Comparison of ENCODE assay signal across 8 cellular contexts in the genomic region with DNA sequence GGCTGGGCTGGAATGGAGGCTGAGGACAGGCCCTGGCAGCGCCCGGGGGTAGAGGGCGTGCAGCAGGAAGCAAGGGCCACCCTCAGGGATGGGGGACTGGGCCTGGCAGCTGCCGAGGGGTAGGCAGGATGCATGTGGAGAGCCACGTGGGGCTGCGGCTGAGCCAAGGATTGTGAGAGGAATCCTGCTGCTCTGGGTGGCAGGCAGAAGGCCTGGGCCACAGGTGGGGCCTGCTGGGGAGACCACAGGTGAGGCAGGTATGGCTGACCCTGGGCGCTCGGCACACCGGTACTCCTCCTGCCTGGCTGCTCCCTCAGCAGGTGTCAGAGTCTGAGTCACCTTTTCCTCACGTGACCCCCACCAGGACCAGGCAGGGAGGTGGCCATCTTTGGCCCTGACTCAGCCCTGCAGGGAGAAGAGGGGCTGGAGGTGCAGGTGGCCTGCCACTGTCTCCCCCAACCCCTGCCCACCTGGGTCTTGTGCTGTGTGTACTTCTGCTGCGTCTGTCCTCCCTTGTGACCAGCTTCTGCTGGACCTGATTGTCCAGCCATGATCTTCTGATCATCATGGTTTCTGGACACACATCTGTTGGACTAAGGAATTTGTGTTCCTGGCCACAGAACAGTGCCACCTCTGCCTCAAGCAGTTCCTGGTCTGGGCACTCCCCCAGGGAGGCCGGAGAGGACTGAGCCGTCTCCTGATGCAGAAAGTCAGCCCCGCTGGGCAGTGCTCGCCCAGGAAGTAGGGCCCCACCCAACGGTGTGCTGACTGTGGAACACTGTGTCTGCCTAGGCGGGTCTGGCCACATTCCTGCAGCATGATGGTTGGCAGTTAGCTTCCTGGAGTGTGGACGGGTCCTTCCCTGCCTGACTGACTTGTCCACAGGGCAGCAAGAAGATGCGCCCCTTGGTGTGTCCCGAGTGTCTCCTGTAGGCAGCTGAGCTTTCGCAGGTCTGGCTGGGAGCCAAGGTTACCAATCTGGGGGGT. TPM values are rescaled to one million over a fixed set of nuclear protein-coding genes. Genes with fewer than 3 reads are reported as not detected.
DNase-seq lines count a peak whose midpoint lies in the region; ATAC-seq, FAIRE-seq and TF ChIP-seq lines count a peak whose summit lies in the region.

No MANE protein-coding gene starts in this region.

- H3K56ac ChIP-seq in H9 (ENCODE audit: insufficient read length, low read depth, low read length), result no peak overlapping the region

- no TSS peak for BruUV-seq in endothelial cell of umbilical vein (replicated peaks; lab: Mats Ljungman, UMichigan)

- H3K23ac ChIP-seq in H9 (ENCODE audit: insufficient read length, low read depth, low read length), result no peak overlapping the region

- no peaks in the 10 kb centered on the region for H3K4me1 ChIP-seq in H9 (ENCODE audit: insufficient read depth, low read length)
- peaks cover 7% of the 10 kb centered on the region for H3K4me1 ChIP-seq in endothelial cell of umbilical vein (ENCODE audit: control insufficient read depth, extremely low read depth, insufficient read depth, low read length)
- peaks cover 4% of the 10 kb centered on the region for H3K4me1 ChIP-seq in HAP-1

- H3K23me2 ChIP-seq in H9 (ENCODE audit: insufficient read length, low read depth, low read length, poor library complexity, severe bottlenecking), result no peaks in the 10 kb centered on the region

- ATAC-seq in GM18517 (IDR thresholded peaks at IDR 0.05; ENCODE audit: unreplicated experiment) (no peak), HG02623 (IDR thresholded peaks at IDR 0.05; ENCODE audit: unreplicated experiment) (no peak)

- H3K4me2 ChIP-seq in H9 (ENCODE audit: insufficient read depth, insufficient read length, low read length) (no peak overlapping the region), endothelial cell of umbilical vein (ENCODE audit: insufficient read depth, low read length) (no peak overlapping the region)

- no peaks in the 10 kb centered on the region for H3K9me3 ChIP-seq in H9 (ENCODE audit: control insufficient read depth, low read depth, low read length)
- H3K9me3 ChIP-seq in endothelial cell of umbilical vein (replicated peaks; ENCODE audit: control insufficient read depth, insufficient read depth, low read length), result no peaks in the 10 kb centered on the region
- no peaks in the 10 kb centered on the region for H3K9me3 ChIP-seq in HAP-1

- H3K36me3 Mint-ChIP-seq in H9 (ENCODE audit: insufficient read depth in 1 of 3, low read depth in 3 of 3) (peaks cover 0 to 9% (median 4%) of the 10 kb centered on the region in 3 experiments; a peak in 6 of 7 replicates), neural crest cell (ENCODE audit: low read depth) (no peaks in the 10 kb centered on the region)

- no peaks in the 10 kb centered on the region for H3K79me1 ChIP-seq in H9 (ENCODE audit: insufficient read depth, low read depth, low read length, poor library complexity, severe bottlenecking)

- CTCF ChIA-PET in endothelial cell of umbilical vein (lab: Charles Lee), result no interaction called here

- H3K4me3 Mint-ChIP-seq in H9, result no peak overlapping the region; a peak in 2 of 5 replicates
- H3K4me3 Mint-ChIP-seq in neural crest cell, result peak overlapping the region; percentile 79

- peak; percentile 56 for FAIRE-seq in endothelial cell of umbilical vein (lab: Jason Lieb, UNC)

- no peak overlapping the region for H2AK5ac ChIP-seq in H9 (ENCODE audit: insufficient read length, low read length)

- TF ChIP-seq CTCF in H9 (conservative IDR thresholded peaks at IDR 0.05) (no peak), endothelial cell of umbilical vein (IDR thresholded peaks at IDR 0.05; ENCODE audit: extremely low read depth in 1 of 2, insufficient read depth in 1 of 2, low read depth in 1 of 2, low read length in 2 of 2) (no peak), neural crest cell (conservative IDR thresholded peaks at IDR 0.05) (no peak)

- no peak overlapping the region; the same call in 1 of the 2 replicates for H3K14ac ChIP-seq in H9 (ENCODE audit: insufficient read depth, low read length)

- TF ChIP-seq POLR2A in endothelial cell of umbilical vein (IDR thresholded peaks at IDR 0.05; ENCODE audit: low read depth, low read length), result peak; percentile 34

- no peak overlapping the region for H4K91ac ChIP-seq in H9 (ENCODE audit: insufficient read length, low read depth, low read length)

- no peak overlapping the region for H3K4ac ChIP-seq in H9 (ENCODE audit: low read depth, low read length)

- H4K8ac ChIP-seq in H9 (replicated peaks; ENCODE audit: insufficient read length, low read depth, low read length), result no peak overlapping the region

- dilution Hi-C loops in endothelial cell of umbilical vein (cut with MboI; ENCODE audit: extremely low pct_ligation_motif_present, low sequenced_read_pairs), result no loop called here

- no peaks in the 10 kb centered on the region for H3K9me1 ChIP-seq in endothelial cell of umbilical vein (replicated peaks; ENCODE audit: control insufficient read depth, extremely low read depth, insufficient read depth, low read length)

- WGBS in H9 (ENCODE audit: extremely low coverage, insufficient read length, low lambda C conversion rate), result no CpG with 5 or more reads among the region's 21 CpGs

- H3K9me3 Mint-ChIP-seq in H9 (no peaks in the 10 kb centered on the region), neural crest cell (no peaks in the 10 kb centered on the region)

- intact Hi-C loops in endothelial cell of umbilical vein (cut with micrococcal nuclease), result no loop called here

- peaks cover 17 to 20% of the 10 kb centered on the region in 2 experiments for H3K4me1 Mint-ChIP-seq in H9
- peaks cover 7% of the 10 kb centered on the region for H3K4me1 Mint-ChIP-seq in neural crest cell

- no peak overlapping the region for H3T11ph ChIP-seq in H9 (ENCODE audit: low read length)

- H3K9ac ChIP-seq in H9 (ENCODE audit: extremely low read depth, insufficient read length, low read length) (no peak overlapping the region), endothelial cell of umbilical vein (replicated peaks; ENCODE audit: extremely low read depth, insufficient read depth, low read length) (no peak overlapping the region)

- H3K36me3 ChIP-seq in endothelial cell of umbilical vein (ENCODE audit: control insufficient read depth in 2 of 2, extremely low read depth in 1 of 2, insufficient read depth in 2 of 2, low read length in 2 of 2), result peaks cover 0 to 13% of the 10 kb centered on the region in 2 experiments
- peaks cover 30% of the 10 kb centered on the region for H3K36me3 ChIP-seq in HAP-1 (replicated peaks)

- no peak overlapping the region for H2BK120ac ChIP-seq in H9 (ENCODE audit: low read depth, low read length, poor library complexity, severe bottlenecking)

- H3K4me3 ChIP-seq in endothelial cell of umbilical vein (replicated peaks in 1 of 3; ENCODE audit: insufficient read depth in 1 of 3, low read depth in 1 of 3, low read length in 3 of 3) (no peak overlapping the region), HAP-1 (no peak overlapping the region)

- H3K79me2 ChIP-seq in H9 (ENCODE audit: insufficient read depth, low read length) (0 out of 2 replicates have a peak, but pooled peaks cover 2% of the 10 kb centered on the region), endothelial cell of umbilical vein (ENCODE audit: control insufficient read depth, insufficient read depth, low read length) (peaks cover 2% of the 10 kb centered on the region)

- H2AFZ ChIP-seq in H9 (ENCODE audit: low read length), result no peak overlapping the region
- H2AFZ ChIP-seq in endothelial cell of umbilical vein (ENCODE audit: low read depth, low read length), result no peak overlapping the region

- no peak overlapping the region for H2BK15ac ChIP-seq in H9 (ENCODE audit: low read depth, low read length)

- H3K27me3 ChIP-seq in H9 (ENCODE audit: insufficient read depth, low read length) (no peaks in the 10 kb centered on the region), endothelial cell of umbilical vein (ENCODE audit: control insufficient read depth in 2 of 2, insufficient read depth in 2 of 2, low read length in 2 of 2) (no peaks in the 10 kb centered on the region), HAP-1 (ENCODE audit: low read depth) (no peaks in the 10 kb centered on the region)

- POLR2A ChIA-PET in endothelial cell of umbilical vein (lab: Charles Lee), result no interaction called here

- no peak overlapping the region for H2BK20ac ChIP-seq in H9 (ENCODE audit: low read depth, low read length, poor library complexity, severe bottlenecking)

- no peak overlapping the region for H2BK5ac ChIP-seq in H9 (ENCODE audit: insufficient read length, low read length)

- in situ Hi-C loops in HAP-1 (cut with MboI; ENCODE audit: low sequenced_read_pairs), result no loop called here

- no peak overlapping the region for H4K5ac ChIP-seq in H9 (ENCODE audit: insufficient read length, low read depth, low read length)

- DNase-seq in A172 (ENCODE audit: low spot score), result peak; percentile 98
- DNase-seq in H9, result no peak
- DNase-seq in SW 1271 (lab: John Stamatoyannopoulos, UW), result peak; percentile 93
- no peak for DNase-seq in endothelial cell of umbilical vein (ENCODE audit: low read depth, low spot score)
- DNase-seq in neural crest cell (ENCODE audit: low read depth, low spot score), result no peak
- DNase-seq in HAP-1 (ENCODE audit: low spot score in 2 of 2), result no peak

- H3K27ac Mint-ChIP-seq in H9 (peak overlapping the region; percentile 83 to 96 (median 91); a peak in 5 of 7 replicates), neural crest cell (ENCODE audit: unreplicated experiment) (no peak overlapping the region)

- H4K20me1 ChIP-seq in H9 (ENCODE audit: control insufficient read depth, insufficient read depth, insufficient read length) (no peaks in the 10 kb centered on the region), endothelial cell of umbilical vein (replicated peaks; ENCODE audit: control insufficient read depth, extremely low read depth, insufficient read depth, low read length) (no peaks in the 10 kb centered on the region)

- H3K27me3 Mint-ChIP-seq in H9 (ENCODE audit: low read depth), result peaks cover under 1% of the 10 kb centered on the region; the same call in 1 of the 2 replicates
- H3K27me3 Mint-ChIP-seq in neural crest cell (ENCODE audit: low read depth), result peaks cover 6% of the 10 kb centered on the region

- H3K27ac ChIP-seq in H9 (ENCODE audit: insufficient read length, low read depth, low read length) (no peak overlapping the region), endothelial cell of umbilical vein (ENCODE audit: insufficient read depth, low read depth, low read length) (no peak overlapping the region)

- H2BK12ac ChIP-seq in H9 (ENCODE audit: insufficient read length, low read depth, low read length), result no peak overlapping the region

- no peak overlapping the region for H3K18ac ChIP-seq in H9 (ENCODE audit: insufficient read length, low read depth, low read length)

RNA-seq across cellular contexts. Expression of a gene that starts 6.4 kb away (rescaled TPM):
- 57.3 and 64.3 TPM in 2 replicates for total RNA-seq in A172 (2014; rRNA removed; shearing (Covaris generic))
- total RNA-seq in H9 (2021) (26.4 and 34.4 TPM in 2 replicates), endothelial cell of umbilical vein (21.5 and 22.5 TPM in 2 replicates), neural crest cell (18.1 and 20.1 TPM in 2 replicates)
- 51.0 and 64.3 TPM in 2 replicates for polyA plus RNA-seq in endothelial cell of umbilical vein
- 22.6 and 30.4 TPM in 2 replicates for polyA plus RNA-seq in endothelial cell of umbilical vein (2011; cell fraction: cytosol; rRNA removed)
- 130 and 153 TPM in 2 replicates for polyA plus RNA-seq in endothelial cell of umbilical vein (2011; cell fraction: nucleus; rRNA removed)
- 20.9 and 28.6 TPM in 2 replicates for polyA plus RNA-seq in endothelial cell of umbilical vein (2012)
- 24.6 and 25.7 TPM in 2 replicates for polyA minus RNA-seq in endothelial cell of umbilical vein
- polyA minus RNA-seq in endothelial cell of umbilical vein (2011; cell fraction: cytosol; rRNA and poly(A)+ RNA removed), result 48.2 TPM
- polyA minus RNA-seq in endothelial cell of umbilical vein (2011; cell fraction: nucleus; rRNA and poly(A)+ RNA removed), result 35.8 and 48.0 TPM in 2 replicates

RNA-seq across cellular contexts. Expression of a gene that starts 6.9 kb away (rescaled TPM):
- 45.3 and 54.7 TPM in 2 replicates for total RNA-seq in A172 (2014; rRNA removed; shearing (Covaris generic))
- 112 and 121 TPM in 2 replicates for total RNA-seq in H9 (2021)
- 103 and 104 TPM in 2 replicates for total RNA-seq in endothelial cell of umbilical vein
- polyA plus RNA-seq in endothelial cell of umbilical vein, result 48.2 and 56.1 TPM in 2 replicates
- polyA plus RNA-seq in endothelial cell of umbilical vein (2011; cell fraction: cytosol; rRNA removed), result 37.3 and 47.0 TPM in 2 replicates
- polyA plus RNA-seq in endothelial cell of umbilical vein (2011; cell fraction: nucleus; rRNA removed), result 120 and 133 TPM in 2 replicates
- 45.3 and 50.9 TPM in 2 replicates for polyA plus RNA-seq in endothelial cell of umbilical vein (2012)
- 88.5 and 92.5 TPM in 2 replicates for polyA minus RNA-seq in endothelial cell of umbilical vein
- 114 TPM for polyA minus RNA-seq in endothelial cell of umbilical vein (2011; cell fraction: cytosol; rRNA and poly(A)+ RNA removed)
- 77.5 and 108 TPM in 2 replicates for polyA minus RNA-seq in endothelial cell of umbilical vein (2011; cell fraction: nucleus; rRNA and poly(A)+ RNA removed)
- 163 and 167 TPM in 2 replicates for total RNA-seq in neural crest cell

RNA-seq across cellular contexts. Expression of a gene that starts 21.6 kb away (rescaled TPM):
- total RNA-seq in A172 (2014; rRNA removed; shearing (Covaris generic)), result 66.5 and 68.8 TPM in 2 replicates
- total RNA-seq in H9 (2021) (79.2 and 82.3 TPM in 2 replicates), endothelial cell of umbilical vein (32.6 and 35.4 TPM in 2 replicates), neural crest cell (71.9 and 72.6 TPM in 2 replicates)
- polyA plus RNA-seq in endothelial cell of umbilical vein, result 22.3 and 22.8 TPM in 2 replicates
- 19.3 and 21.9 TPM in 2 replicates for polyA plus RNA-seq in endothelial cell of umbilical vein (2011; cell fraction: cytosol; rRNA removed)
- polyA plus RNA-seq in endothelial cell of umbilical vein (2011; cell fraction: nucleus; rRNA removed), result 42.1 and 43.3 TPM in 2 replicates
- polyA plus RNA-seq in endothelial cell of umbilical vein (2012), result 21.3 and 23.6 TPM in 2 replicates
- polyA minus RNA-seq in endothelial cell of umbilical vein, result 8.6 and 10.9 TPM in 2 replicates
- 42.3 TPM for polyA minus RNA-seq in endothelial cell of umbilical vein (2011; cell fraction: cytosol; rRNA and poly(A)+ RNA removed)
- 10.8 and 12.6 TPM in 2 replicates for polyA minus RNA-seq in endothelial cell of umbilical vein (2011; cell fraction: nucleus; rRNA and poly(A)+ RNA removed)

RNA-seq across cellular contexts. Expression of a gene that starts 33.2 kb away (rescaled TPM):
- 47.4 and 56.0 TPM in 2 replicates for total RNA-seq in A172 (2014; rRNA removed; shearing (Covaris generic))
- total RNA-seq in H9 (2021) (49.2 and 51.3 TPM in 2 replicates), endothelial cell of umbilical vein (43.2 TPM in 2 replicates), neural crest cell (59.0 and 63.0 TPM in 2 replicates)
- 40.8 and 41.8 TPM in 2 replicates for polyA plus RNA-seq in endothelial cell of umbilical vein
- polyA plus RNA-seq in endothelial cell of umbilical vein (2011; cell fraction: cytosol; rRNA removed), result 29.5 and 37.5 TPM in 2 replicates
- polyA plus RNA-seq in endothelial cell of umbilical vein (2011; cell fraction: nucleus; rRNA removed), result 144 and 146 TPM in 2 replicates
- 23.9 and 26.7 TPM in 2 replicates for polyA plus RNA-seq in endothelial cell of umbilical vein (2012)
- 25.6 and 26.6 TPM in 2 replicates for polyA minus RNA-seq in endothelial cell of umbilical vein
- 18.8 TPM for polyA minus RNA-seq in endothelial cell of umbilical vein (2011; cell fraction: cytosol; rRNA and poly(A)+ RNA removed)
- polyA minus RNA-seq in endothelial cell of umbilical vein (2011; cell fraction: nucleus; rRNA and poly(A)+ RNA removed), result 25.6 and 29.5 TPM in 2 replicates

Comparison
In these comparisons a context has a peak if more than half of its experiments do, and no peak if none do; other contexts are left out.
1. DNase-seq: peak in A172 (single experiment) and SW 1271 (2 of 2); none in H9 (single experiment), endothelial cell of umbilical vein (single experiment), neural crest cell (single experiment) and HAP-1 (0 of 2).